ENCODE assay signal across 10 cellular contexts in the genomic region with DNA sequence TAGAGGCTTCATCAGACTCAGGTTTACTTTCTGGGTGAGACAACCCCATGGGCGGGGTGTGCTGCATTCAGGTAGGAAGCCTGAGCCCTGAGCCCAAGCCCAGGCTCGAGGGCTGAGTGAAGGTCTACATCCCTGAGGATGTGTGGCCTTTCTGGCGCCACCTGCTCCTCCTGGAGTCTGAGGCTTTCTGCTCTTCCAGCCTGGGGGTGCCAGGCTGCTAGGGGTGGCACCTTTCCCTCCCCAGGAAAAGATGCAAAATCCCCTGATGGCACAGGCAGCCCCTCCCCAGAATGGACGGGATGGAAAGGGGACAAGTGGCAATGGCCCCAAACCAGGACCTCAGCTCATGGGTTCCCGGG. TPM values are rescaled to one million over a fixed set of nuclear protein-coding genes. Genes with fewer than 3 reads are reported as not detected.
A peak's percentile ranks its signal among the peaks of the same experiment; 100 is the strongest.
DNase-seq lines count a peak whose midpoint lies in the region; FAIRE-seq and TF ChIP-seq lines count a peak whose summit lies in the region.
"Had no signal": no experiment of that assay in that cellular context is flagged by ENCODE, and none has a peak within 500 bp of the region (broad histone marks: within the 10 kb centered on the region; RNA-seq: fewer than 3 reads in every experiment).

No MANE protein-coding gene starts in this region.

- WGBS in stomach, 5 donors = 20 to 55% (median 54%) methylated on average over 1 to 5 of the region's 5 CpGs

- H3K4me1 Mint-ChIP-seq in dendritic cell treated with granulocyte-macrophage colony-stimulating factor and Interleukin-4, amounts not matched to agents 40 ng/mL and 50 ng/mL, for 4 days (ENCODE audit: low read depth) = peaks cover 22% of the 10 kb centered on the region
- peaks cover 5% of the 10 kb centered on the region for H3K4me1 Mint-ChIP-seq in nephron

- no peaks in the 10 kb centered on the region for H3K36me3 Mint-ChIP-seq in dendritic cell treated with granulocyte-macrophage colony-stimulating factor and Interleukin-4, amounts not matched to agents 40 ng/mL and 50 ng/mL, for 4 days (ENCODE audit: low read depth)
- H3K36me3 Mint-ChIP-seq in nephron (ENCODE audit: low read depth) = no peaks in the 10 kb centered on the region
- H3K36me3 Mint-ChIP-seq: CD8-positive, alpha-beta T cell had no signal

- FAIRE-seq in RCC 7860 (lab: Jason Lieb, UNC) = no peak

- no peaks in the 10 kb centered on the region for H3K9me3 Mint-ChIP-seq in dendritic cell treated with granulocyte-macrophage colony-stimulating factor and Interleukin-4, amounts not matched to agents 40 ng/mL and 50 ng/mL, for 4 days
- H3K9me3 Mint-ChIP-seq in nephron = no peaks in the 10 kb centered on the region
- H3K9me3 Mint-ChIP-seq: CD8-positive, alpha-beta T cell; effector memory CD8-positive, alpha-beta T cell had no signal

- DNase-seq in BE2C (no peak), RCC 7860 (ENCODE audit: low spot score) (no peak), stomach (no peak), DMS79 treated with DMSO at 0.1 percent for 48 hours (lab: John Stamatoyannopoulos, UW) (no peak), dermis blood vessel endothelial cell (no peak)

- intact Hi-C loops in dendritic cell treated with granulocyte-macrophage colony-stimulating factor and Interleukin-4, amounts not matched to agents 40 ng/mL and 50 ng/mL, for 4 days (cut with micrococcal nuclease) = no loop called here
- intact Hi-C loops in stomach (cut with DNase I; ENCODE audit: low total_unique reads) = no loop called here

- no peak for TF ChIP-seq CTCF in BE2C (IDR thresholded peaks at IDR 0.05; ENCODE audit: low read depth, low read length)
- TF ChIP-seq CTCF in nephron (IDR thresholded peaks at IDR 0.05; ENCODE audit: unreplicated experiment in 3 of 3) = no peak
- no peak for TF ChIP-seq CTCF in stomach (IDR thresholded peaks at IDR 0.05)

- H3K27ac ChIP-seq in HUES6 (ENCODE audit: low read depth, low read length) = no peak overlapping the region
- H3K27ac ChIP-seq in stomach = no peak overlapping the region

- H3K36me3 ChIP-seq in BE2C (no peaks in the 10 kb centered on the region), HUES6 (ENCODE audit: control insufficient read depth, insufficient read depth, low read length) (no peaks in the 10 kb centered on the region), stomach (no peaks in the 10 kb centered on the region)

- H3K27me3 ChIP-seq in BE2C (0 out of 2 replicates have a peak, but pooled peaks cover 3% of the 10 kb centered on the region), HUES6 (ENCODE audit: control insufficient read depth, insufficient read depth, low read length) (no peaks in the 10 kb centered on the region), stomach (peaks cover 0 to 13% (median 0%) of the 10 kb centered on the region in 3 donors)

- TF ChIP-seq POLR2A in stomach (IDR thresholded peaks at IDR 0.05) = no peak

- H3K4me3 Mint-ChIP-seq in dendritic cell treated with granulocyte-macrophage colony-stimulating factor and Interleukin-4, amounts not matched to agents 40 ng/mL and 50 ng/mL, for 4 days = peak overlapping the region; percentile 72
- peak overlapping the region in 2 of 3 experiments; percentile 80 to 88 for H3K4me3 Mint-ChIP-seq in nephron

- peak overlapping the region; percentile 54 for H3K4me3 ChIP-seq in BE2C (ENCODE audit: low read depth, low read length)
- peak overlapping the region; percentile 39 for H3K4me3 ChIP-seq in HUES6 (ENCODE audit: low read depth, low read length)
- peak overlapping the region in 2 of 4 donors; percentile 29 to 37 for H3K4me3 ChIP-seq in stomach

- H3K9me3 ChIP-seq in BE2C (no peaks in the 10 kb centered on the region; the same call in 1 of the 2 replicates), HUES6 (ENCODE audit: control insufficient read depth, insufficient read depth, low read depth, low read length) (peaks cover 7% of the 10 kb centered on the region; the same call in 1 of the 2 replicates), stomach (no peaks in the 10 kb centered on the region)

- H3K4me1 ChIP-seq in BE2C = peaks cover 6% of the 10 kb centered on the region; the same call in 1 of the 2 replicates
- peaks cover 9% of the 10 kb centered on the region for H3K4me1 ChIP-seq in HUES6 (ENCODE audit: control insufficient read depth, insufficient read depth, low read length)
- peaks cover 9 to 21% (median 12%) of the 10 kb centered on the region in 4 donors for H3K4me1 ChIP-seq in stomach

- TF ChIP-seq EP300 in stomach (IDR thresholded peaks at IDR 0.05) = no peak

- H3K9ac ChIP-seq in HUES6 (ENCODE audit: low read length) = peak overlapping the region; percentile 70

- peak overlapping the region; percentile 78 for H3K27ac Mint-ChIP-seq in dendritic cell treated with granulocyte-macrophage colony-stimulating factor and Interleukin-4, amounts not matched to agents 40 ng/mL and 50 ng/mL, for 4 days
- H3K27ac Mint-ChIP-seq in nephron = no peak overlapping the region

- H3K27me3 Mint-ChIP-seq in dendritic cell treated with granulocyte-macrophage colony-stimulating factor and Interleukin-4, amounts not matched to agents 40 ng/mL and 50 ng/mL, for 4 days = peaks cover 6% of the 10 kb centered on the region
- peaks cover 3% of the 10 kb centered on the region for H3K27me3 Mint-ChIP-seq in nephron (ENCODE audit: low read depth)

RNA-seq across cellular contexts. Expression of gene PRRC2B, which starts 44.4 kb away (rescaled TPM):
- 119 TPM for polyA plus RNA-seq in BE2C (2012; ENCODE audit: insufficient read depth, insufficient read length, low read depth)
- total RNA-seq in stomach = 100 to 1,000 TPM in 3 of 5 donors, 10 to 100 TPM in 2; 70.6 to 251 (median 135) TPM
- 10 to 100 TPM; 26.3 to 36.4 (median 30.5) TPM for polyA plus RNA-seq in stomach
- total RNA-seq in dermis blood vessel endothelial cell = 63.8 and 110 TPM in 2 replicates

RNA-seq across cellular contexts. Expression of gene PLPP7, which starts 60.0 kb away (rescaled TPM):
- polyA plus RNA-seq in BE2C (2012; ENCODE audit: insufficient read depth, insufficient read length, low read depth) = 22.6 TPM
- 1 to 10 TPM in 3 of 5 donors, under 1 TPM in 1, not detected in 1; 0.29 to 1.8 (median 1.4) TPM for total RNA-seq in stomach
- 1 to 10 TPM in 2 of 3 donors, under 1 TPM in 1; 0.92 to 1.7 (median 1.6) TPM for polyA plus RNA-seq in stomach
- total RNA-seq in dermis blood vessel endothelial cell = 4.7 and 6.0 TPM in 2 replicates
- total RNA-seq: CD8-positive, alpha-beta T cell had no signal
